Comparison of ENCODE assay signal across 8 cellular contexts in genomic region chr7:50449881-50450690, GRCh38. TPM values are rescaled to one million over a fixed set of nuclear protein-coding genes. Genes with fewer than 3 reads are reported as not detected.
DNase-seq lines count a peak whose midpoint lies in the region; ATAC-seq and TF ChIP-seq lines count a peak whose summit lies in the region.

Gene FIGNL1 (minus strand): TSS chr7:50450350. CDS start chr7:50447287, 3,063 bp downstream.

- peak; percentile 45 for TF ChIP-seq EP300 in neural cell (conservative IDR thresholded peaks at IDR 0.05; ENCODE audit: poor library complexity, severe bottlenecking)

- POLR2A ChIA-PET in RWPE1 (lab: Yijun Ruan, JAX; ENCODE audit: low non-redundant PET) = interaction anchor here (1.0 kb wide), 1 partner anchor 85 kb away, joined by 4 read pairs; no protein-coding TSS in a partner anchor

- peak within 1 kb of the TSS; percentile 79 to 98 for H3K4me3 Mint-ChIP-seq in stimulated activated naive CD8-positive, alpha-beta T cell treated with anti-CD3 and anti-CD28 coated beads, Interleukin-15, amount 100 ng/mL, for 72 hours

- TF ChIP-seq CTCF in RWPE1 (conservative IDR thresholded peaks at IDR 0.05; ENCODE audit: low read depth) (no peak), fibroblast of the aortic adventitia (IDR thresholded peaks at IDR 0.05; ENCODE audit: insufficient read depth, low read length) (no peak), neural cell (IDR thresholded peaks at IDR 0.05; ENCODE audit: poor library complexity, severe bottlenecking) (no peak)

- ATAC-seq in stimulated activated naive CD8-positive, alpha-beta T cell treated with anti-CD3 and anti-CD28 coated beads, Interleukin-15, amount 100 ng/mL, for 72 hours = peak; percentile 94

- WGBS in GM23248 (ENCODE audit: low coverage in 1 of 2, low lambda C conversion rate in 2 of 2, missing lambda C conversion rate in 2 of 2), 2 experiments = 2% methylated on average over 59 to 69 of the region's 71 CpGs

- peak within 1 kb of the TSS; percentile 53 for H3K27ac ChIP-seq in GM23248
- H3K27ac ChIP-seq in Karpas-422 (ENCODE audit: low read length) = peak within 1 kb of the TSS; percentile 69
- peak within 1 kb of the TSS; percentile 87 for H3K27ac ChIP-seq in RWPE1
- peak within 1 kb of the TSS; percentile 46 for H3K27ac ChIP-seq in neural cell (ENCODE audit: low read length)

- H3K9ac ChIP-seq in GM23248 (peak within 1 kb of the TSS; percentile 83), Karpas-422 (ENCODE audit: low read length) (peak within 1 kb of the TSS; percentile 98), neural cell (ENCODE audit: low read length) (peak within 1 kb of the TSS; percentile 65)

- no peaks in the 10 kb centered on the region for H3K9me3 Mint-ChIP-seq in stimulated activated naive CD8-positive, alpha-beta T cell treated with anti-CD3 and anti-CD28 coated beads, Interleukin-15, amount 100 ng/mL, for 72 hours

- TF ChIP-seq RAD21 in neural cell (conservative IDR thresholded peaks at IDR 0.05) = peak; percentile 38

- H3K36me3 ChIP-seq in GM23248 (ENCODE audit: low read depth) = no peaks in the 10 kb centered on the region
- H3K36me3 ChIP-seq in Karpas-422 (ENCODE audit: insufficient read depth, low read length) = peaks cover 25% of the 10 kb centered on the region
- H3K36me3 ChIP-seq in neural cell (ENCODE audit: insufficient read depth, low read length) = no peaks in the 10 kb centered on the region

- peak within 1 kb of the TSS; percentile 93 for H3K4me2 ChIP-seq in GM23248 (ENCODE audit: unreplicated experiment)
- H3K4me2 ChIP-seq in Karpas-422 (ENCODE audit: low read depth, low read length, poor library complexity, severe bottlenecking) = peak within 1 kb of the TSS; percentile 98
- H3K4me2 ChIP-seq in neural cell (ENCODE audit: low read length) = peak within 1 kb of the TSS; percentile 68

- H2AFZ ChIP-seq in GM23248 (peak within 1 kb of the TSS; percentile 99), Karpas-422 (ENCODE audit: low read length) (peak within 1 kb of the TSS; percentile 93), neural cell (ENCODE audit: low read depth, low read length) (peak within 1 kb of the TSS; percentile 80)

- peaks cover 14% of the 10 kb centered on the region for H3K4me1 ChIP-seq in GM23248 (ENCODE audit: insufficient read depth)
- H3K4me1 ChIP-seq in Karpas-422 (ENCODE audit: low read length) = peaks cover 29% of the 10 kb centered on the region

- CTCF ChIA-PET in RWPE1 (lab: Yijun Ruan, JAX) = interaction anchor here (0.6 kb wide), 1 partner anchor 29 kb away, joined by 5 read pairs; no protein-coding TSS in a partner anchor

- H3K9me2 ChIP-seq in GM23248 (ENCODE audit: insufficient read depth) (no peaks in the 10 kb centered on the region), Karpas-422 (replicated peaks; ENCODE audit: insufficient read depth, low read length) (no peaks in the 10 kb centered on the region), neural cell (ENCODE audit: insufficient read depth, low read length) (no peaks in the 10 kb centered on the region)

- H3K27me3 ChIP-seq in GM23248 (replicated peaks; ENCODE audit: insufficient read depth) (peaks cover 3% of the 10 kb centered on the region; the same call in 1 of the 2 replicates), Karpas-422 (ENCODE audit: low read length) (no peaks in the 10 kb centered on the region), neural cell (ENCODE audit: insufficient read depth, low read depth, low read length) (no peaks in the 10 kb centered on the region)

- H3K27me3 Mint-ChIP-seq in stimulated activated naive CD8-positive, alpha-beta T cell treated with anti-CD3 and anti-CD28 coated beads, Interleukin-15, amount 100 ng/mL, for 72 hours = no peaks in the 10 kb centered on the region

- peak; percentile 74 for DNase-seq in EH (ENCODE audit: low read depth)
- DNase-seq in GM23248 = peak; percentile 84
- peak; percentile 96 for DNase-seq in Karpas-422
- DNase-seq in RWPE1 (ENCODE audit: low spot score) = peak; percentile 62
- DNase-seq in activated T-helper 9 cell treated with anti-CD3 and anti-CD28 coated beads, Interleukin-2, amount 50 U/mL, for 16 hours (ENCODE audit: low read depth) = peak; percentile 75
- DNase-seq in fibroblast of the aortic adventitia (ENCODE audit: low read depth) = peak; percentile 67
- peak; percentile 83 to 89 for DNase-seq in stimulated activated naive CD8-positive, alpha-beta T cell treated with anti-CD3 and anti-CD28 coated beads, Interleukin-15, amount 100 ng/mL, for 72 hours

- H4K20me1 ChIP-seq in GM23248 (ENCODE audit: insufficient read depth) = no peaks in the 10 kb centered on the region
- 0 out of 2 replicates have a peak, but pooled peaks cover 8% of the 10 kb centered on the region for H4K20me1 ChIP-seq in Karpas-422 (ENCODE audit: insufficient read depth, low read depth, low read length)
- H4K20me1 ChIP-seq in neural cell (ENCODE audit: insufficient read depth) = no peaks in the 10 kb centered on the region

- no peaks in the 10 kb centered on the region for H3K79me2 ChIP-seq in GM23248 (ENCODE audit: insufficient read depth)
- peaks cover 54% of the 10 kb centered on the region for H3K79me2 ChIP-seq in Karpas-422 (ENCODE audit: low read length)
- H3K79me2 ChIP-seq in neural cell (replicated peaks; ENCODE audit: insufficient read depth, low read length) = no peaks in the 10 kb centered on the region

- H3K4me1 Mint-ChIP-seq in stimulated activated naive CD8-positive, alpha-beta T cell treated with anti-CD3 and anti-CD28 coated beads, Interleukin-15, amount 100 ng/mL, for 72 hours = peaks cover 54% of the 10 kb centered on the region

- no peaks in the 10 kb centered on the region for H3K9me3 ChIP-seq in GM23248 (ENCODE audit: low read depth)
- no peaks in the 10 kb centered on the region for H3K9me3 ChIP-seq in Karpas-422 (ENCODE audit: low read length)
- no peaks in the 10 kb centered on the region for H3K9me3 ChIP-seq in neural cell (ENCODE audit: low read length)

- in situ Hi-C loops in GM23248 (cut with MboI) = loop anchor here (25.0 kb wide), 1 partner anchor 912 kb away; no protein-coding TSS in a partner anchor

- H3K27ac Mint-ChIP-seq in stimulated activated naive CD8-positive, alpha-beta T cell treated with anti-CD3 and anti-CD28 coated beads, Interleukin-15, amount 100 ng/mL, for 72 hours = peak within 1 kb of the TSS; percentile 93 to 98

- H3K4me3 ChIP-seq in GM23248 (peak within 1 kb of the TSS; percentile 86), Karpas-422 (ENCODE audit: low read length) (peak within 1 kb of the TSS; percentile 87), fibroblast of the aortic adventitia (ENCODE audit: low read depth, low read length) (peak within 1 kb of the TSS; percentile 90), neural cell (ENCODE audit: low read length) (peak within 1 kb of the TSS; percentile 84)

- peaks cover 19% of the 10 kb centered on the region for H3F3A ChIP-seq in GM23248 (ENCODE audit: insufficient read depth)
- no peaks in the 10 kb centered on the region for H3F3A ChIP-seq in neural cell (ENCODE audit: insufficient read depth, low read length, poor library complexity, severe bottlenecking)

TF ChIP-seq in neural cell, 6 proteins besides CTCF, POLR2A, EP300 and RAD21:
- TF ChIP-seq REST (IDR thresholded peaks at IDR 0.05; ENCODE audit: borderline replicate concordance) = peak; percentile 47
- TF ChIP-seq MXI1 (conservative IDR thresholded peaks at IDR 0.05; ENCODE audit: poor library complexity, severe bottlenecking) = peak; percentile 84
- TF ChIP-seq POLR2AphosphoS5 (IDR thresholded peaks at IDR 0.05) = peak; percentile 82
- TF ChIP-seq EZH2 (IDR thresholded peaks at IDR 0.05; ENCODE audit: borderline replicate concordance, insufficient read depth, low read length, poor library complexity, severe bottlenecking) = no peak
- TF ChIP-seq SMC3 (conservative IDR thresholded peaks at IDR 0.05; ENCODE audit: poor library complexity) = no peak
- TF ChIP-seq TAF1 (IDR thresholded peaks at IDR 0.05; ENCODE audit: low read depth) = no peak

RNA-seq across cellular contexts. Expression of gene FIGNL1, which starts in this region (rescaled TPM):
- 20.2 and 27.8 TPM in 2 replicates for total RNA-seq in GM23248 (2014; rRNA removed; shearing (Covaris generic))
- polyA plus RNA-seq in GM23248 (2016; fragmentation: Nextera tagmentation; extraction: Ambion mirVana) = 8.4 and 9.2 TPM in 2 replicates
- 20.9 and 27.8 TPM in 2 replicates for total RNA-seq in Karpas-422 (2014; rRNA removed; shearing (Covaris generic); ENCODE audit: low replicate concordance)
- total RNA-seq in fibroblast of the aortic adventitia (ENCODE audit: low replicate concordance) = 9.3 and 33.6 TPM in 2 replicates
- polyA plus RNA-seq in neural cell = 32.8 and 38.5 TPM in 2 replicates
- 47.7 and 60.4 TPM in 2 replicates for polyA minus RNA-seq in neural cell

Comparison
In these comparisons a context has a peak if more than half of its experiments do, and no peak if none do; other contexts are left out.
1. Peak in every context shown above with its lines: DNase-seq, ATAC-seq, H3K4me3 ChIP-seq and H3K27ac ChIP-seq.